19 cellular contexts compared by ENCODE assay signal in genomic region chr2:234189786-234190185, GRCh38.
DNase-seq lines count a peak whose midpoint lies in the region; TF ChIP-seq lines count a peak whose summit lies in the region.
"Had no signal": no experiment of that assay in that cellular context is flagged by ENCODE, and none has a peak within 500 bp of the region (broad histone marks: within the 10 kb centered on the region; RNA-seq: fewer than 3 reads in every experiment).

No MANE protein-coding gene starts in this region.

- peak overlapping the region; percentile 69 for H3K4me3 ChIP-seq in BLaER1
- no peak overlapping the region for H3K4me3 ChIP-seq in SJCRH30
- H3K4me3 ChIP-seq in neural progenitor cell = no peak overlapping the region

- peak overlapping the region; percentile 64 for H2AFZ ChIP-seq in neural progenitor cell (replicated peaks)

- H3K4me2 ChIP-seq in BLaER1 = peak overlapping the region; percentile 92
- H3K4me2 ChIP-seq in neural progenitor cell = no peak overlapping the region

- H3K36me3 ChIP-seq in BLaER1 (peaks cover 20% of the 10 kb centered on the region; the same call in 1 of the 2 replicates), KOPT-K1 (ENCODE audit: insufficient read depth, low read length) (no peaks in the 10 kb centered on the region), SJCRH30 (no peaks in the 10 kb centered on the region), neural progenitor cell (no peaks in the 10 kb centered on the region)

- H3K4me1 ChIP-seq in BLaER1 = peaks cover 42% of the 10 kb centered on the region
- peaks cover 12% of the 10 kb centered on the region for H3K4me1 ChIP-seq in SJCRH30
- H3K4me1 ChIP-seq in neural progenitor cell = peaks cover 10% of the 10 kb centered on the region

- no peak overlapping the region for H3K4me3 Mint-ChIP-seq in neural progenitor cell
- H3K4me3 Mint-ChIP-seq in activated CD4-positive, alpha-beta memory T cell treated with anti-CD3 and anti-CD28 coated beads for 36 hours = no peak overlapping the region
- H3K4me3 Mint-ChIP-seq: CD14-positive monocyte had no signal

- no peak overlapping the region for H3K27ac Mint-ChIP-seq in neural progenitor cell
- H3K27ac Mint-ChIP-seq in activated CD4-positive, alpha-beta memory T cell treated with anti-CD3 and anti-CD28 coated beads for 36 hours = no peak overlapping the region
- H3K27ac Mint-ChIP-seq: CD14-positive monocyte, IgD-negative memory B cell had no signal

- CTCF ChIA-PET in activated CD4-positive, alpha-beta memory T cell treated with anti-CD3 and anti-CD28 coated beads for 36 hours (lab: Charles Lee) = no interaction called here

- peaks cover 9% of the 10 kb centered on the region for H3K4me1 Mint-ChIP-seq in neural progenitor cell
- H3K4me1 Mint-ChIP-seq in activated CD4-positive, alpha-beta memory T cell treated with anti-CD3 and anti-CD28 coated beads for 36 hours (ENCODE audit: low read depth) = no peaks in the 10 kb centered on the region
- H3K4me1 Mint-ChIP-seq: CD14-positive monocyte had no signal

- no peaks in the 10 kb centered on the region for H3F3A ChIP-seq in neural progenitor cell (ENCODE audit: low read depth)

- DNase-seq in SJCRH30 = peak; percentile 57 to 74
- DNase-seq in neural progenitor cell (ENCODE audit: low spot score) = no peak
- no peak for DNase-seq in activated CD4-positive, alpha-beta memory T cell treated with anti-CD3 and anti-CD28 coated beads for 36 hours
- DNase-seq in stimulated activated CD4-positive, alpha-beta T cell treated with anti-CD3 and anti-CD28 coated beads, Interleukin-1b, Interleukin-23, amount 100 ng/mL, for 48 hours = no peak
- DNase-seq in stimulated activated CD4-positive, alpha-beta T cell treated with anti-CD3 and anti-CD28 coated beads, Interleukin-2, amount 100 ng/mL, for 24 hours = no peak
- DNase-seq: AML-193, Karpas-422, MM.1S, NCI-H1092, NCI-H1436, NCI-H187 treated with DMSO at 0.1 percent for 48 hours, NCI-H2107, NCI-H446 treated with DMSO at 0.1 percent for 48 hours, NCI-H526 treated with DMSO at 0.1 percent for 48 hours, SIG-M5 had no signal

- peak overlapping the region; percentile 95 for H3K27ac ChIP-seq in BLaER1
- peak overlapping the region; percentile 84 for H3K27ac ChIP-seq in KOPT-K1 (ENCODE audit: low read depth, low read length, poor library complexity, severe bottlenecking)
- H3K27ac ChIP-seq in SJCRH30 = no peak overlapping the region
- no peak overlapping the region for H3K27ac ChIP-seq in neural progenitor cell

- TF ChIP-seq CTCF in neural progenitor cell (IDR thresholded peaks at IDR 0.05) = no peak

- POLR2A ChIA-PET in activated CD4-positive, alpha-beta memory T cell treated with anti-CD3 and anti-CD28 coated beads for 36 hours (lab: Charles Lee) = no interaction called here

- no peaks in the 10 kb centered on the region for H3K79me2 ChIP-seq in neural progenitor cell (ENCODE audit: low read depth)

- intact Hi-C loops in activated CD4-positive, alpha-beta memory T cell treated with anti-CD3 and anti-CD28 coated beads for 36 hours (cut with micrococcal nuclease) = no loop called here

- H3K9me3 ChIP-seq in BLaER1 = peaks cover 29% of the 10 kb centered on the region
- peaks cover 19% of the 10 kb centered on the region for H3K9me3 ChIP-seq in KOPT-K1 (ENCODE audit: insufficient read depth, low read length, poor library complexity, severe bottlenecking)
- H3K9me3 ChIP-seq in SJCRH30 (replicated peaks) = no peaks in the 10 kb centered on the region
- H3K9me3 ChIP-seq in neural progenitor cell (ENCODE audit: low read depth) = no peaks in the 10 kb centered on the region

- H3K27me3 ChIP-seq in BLaER1 (no peaks in the 10 kb centered on the region), SJCRH30 (no peaks in the 10 kb centered on the region), neural progenitor cell (no peaks in the 10 kb centered on the region)

- peaks cover 6% of the 10 kb centered on the region for H3K9me3 Mint-ChIP-seq in neural progenitor cell
- no peaks in the 10 kb centered on the region for H3K9me3 Mint-ChIP-seq in activated CD4-positive, alpha-beta memory T cell treated with anti-CD3 and anti-CD28 coated beads for 36 hours

- no peaks in the 10 kb centered on the region for H3K36me3 Mint-ChIP-seq in neural progenitor cell
- H3K36me3 Mint-ChIP-seq in activated CD4-positive, alpha-beta memory T cell treated with anti-CD3 and anti-CD28 coated beads for 36 hours = peaks cover 2% of the 10 kb centered on the region
- H3K36me3 Mint-ChIP-seq: CD14-positive monocyte, IgD-negative memory B cell had no signal

- no peaks in the 10 kb centered on the region for H4K20me1 ChIP-seq in BLaER1
- no peaks in the 10 kb centered on the region for H4K20me1 ChIP-seq in neural progenitor cell (ENCODE audit: low read depth)

- peak overlapping the region; percentile 87 for H3K9ac ChIP-seq in BLaER1
- no peak overlapping the region for H3K9ac ChIP-seq in neural progenitor cell

- H3K27me3 Mint-ChIP-seq in neural progenitor cell (ENCODE audit: insufficient read depth, low read depth) = peaks cover 2% of the 10 kb centered on the region
- peaks cover 1% of the 10 kb centered on the region for H3K27me3 Mint-ChIP-seq in activated CD4-positive, alpha-beta memory T cell treated with anti-CD3 and anti-CD28 coated beads for 36 hours

Comparison
In these comparisons a context has a peak if more than half of its experiments do, and no peak if none do; other contexts are left out.
1. H3K27ac ChIP-seq: peak in BLaER1 (single experiment) and KOPT-K1 (single experiment); none in SJCRH30 (single experiment) and neural progenitor cell (single experiment).
2. DNase-seq: peak in SJCRH30 (2 of 2); none in neural progenitor cell (single experiment), activated CD4-positive, alpha-beta memory T cell treated with anti-CD3 and anti-CD28 coated beads for 36 hours (single experiment), stimulated activated CD4-positive, alpha-beta T cell treated with anti-CD3 and anti-CD28 coated beads, Interleukin-1b, Interleukin-23, amount 100 ng/mL, for 48 hours (single experiment) and stimulated activated CD4-positive, alpha-beta T cell treated with anti-CD3 and anti-CD28 coated beads, Interleukin-2, amount 100 ng/mL, for 24 hours (0 of 2).